In the genomic region with DNA sequence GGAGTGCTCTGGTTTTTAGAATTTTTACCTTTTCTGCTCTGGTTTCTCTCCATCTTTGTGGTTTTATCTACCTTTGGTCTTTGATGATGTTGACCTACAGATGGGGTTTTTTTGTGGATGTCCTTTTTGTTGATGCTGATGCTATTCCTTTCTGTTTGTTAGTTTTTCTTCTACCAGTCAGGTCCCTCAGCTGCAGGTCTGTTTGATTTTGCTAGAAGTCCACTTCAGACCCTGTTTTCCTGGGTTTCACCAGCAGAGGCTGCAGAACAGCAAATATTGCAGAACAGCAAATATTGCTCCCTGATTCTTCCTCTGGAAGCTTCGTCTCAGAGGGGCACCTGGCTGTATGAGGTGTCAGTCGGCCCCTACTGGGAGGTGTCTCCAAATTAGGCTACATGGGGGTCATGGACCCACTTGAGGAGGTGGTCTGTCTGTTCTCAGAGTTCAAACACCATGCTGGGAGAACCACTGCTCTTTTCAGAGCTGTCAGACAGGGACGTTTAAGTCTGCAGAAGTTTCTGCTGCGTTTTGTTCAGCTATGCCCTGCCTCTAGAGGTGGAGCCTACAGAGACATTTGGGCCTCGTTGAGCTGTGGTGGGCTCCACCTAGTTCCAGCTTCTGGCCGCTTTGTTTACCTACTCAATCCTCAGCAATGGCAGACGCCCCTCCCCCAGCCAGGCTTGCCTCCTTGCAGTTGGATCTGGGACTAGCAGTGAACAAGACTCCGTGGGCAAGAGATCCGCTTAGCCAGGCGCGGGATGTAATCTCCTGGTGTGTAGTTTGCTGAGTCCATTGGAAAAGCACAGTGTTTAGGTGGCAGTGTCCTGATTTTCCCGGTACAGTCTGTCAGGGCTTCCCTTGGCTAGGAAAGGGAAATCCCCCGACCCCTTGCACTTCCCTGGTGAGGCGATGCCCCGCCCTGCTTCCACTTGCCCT, we compare ENCODE assay signal across 1 cellular context.
TF ChIP-seq lines count a peak whose summit lies in the region.

No MANE protein-coding gene starts in this region.

TF ChIP-seq in HepG2, 621 proteins besides CTCF, POLR2A, EP300 and RAD21 (continued from another document):
- TF ChIP-seq, protein P1, sequence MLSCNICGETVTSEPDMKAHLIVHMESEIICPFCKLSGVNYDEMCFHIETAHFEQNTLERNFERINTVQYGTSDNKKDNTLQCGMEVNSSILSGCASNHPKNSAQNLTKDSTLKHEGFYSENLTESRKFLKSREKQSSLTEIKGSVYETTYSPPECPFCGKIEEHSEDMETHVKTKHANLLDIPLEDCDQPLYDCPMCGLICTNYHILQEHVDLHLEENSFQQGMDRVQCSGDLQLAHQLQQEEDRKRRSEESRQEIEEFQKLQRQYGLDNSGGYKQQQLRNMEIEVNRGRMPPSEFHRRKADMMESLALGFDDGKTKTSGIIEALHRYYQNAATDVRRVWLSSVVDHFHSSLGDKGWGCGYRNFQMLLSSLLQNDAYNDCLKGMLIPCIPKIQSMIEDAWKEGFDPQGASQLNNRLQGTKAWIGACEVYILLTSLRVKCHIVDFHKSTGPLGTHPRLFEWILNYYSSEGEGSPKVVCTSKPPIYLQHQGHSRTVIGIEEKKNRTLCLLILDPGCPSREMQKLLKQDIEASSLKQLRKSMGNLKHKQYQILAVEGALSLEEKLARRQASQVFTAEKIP (CRISPR knock-in tag; IDR thresholded peaks at IDR 0.05; ENCODE audit: borderline replicate concordance): 0 out of 2 replicates have a peak, but pooled peaks have one; percentile 87
- 0 out of 2 replicates have a peak, but pooled peaks have one; percentile 48 for TF ChIP-seq ZNF333 (CRISPR knock-in tag; IDR thresholded peaks at IDR 0.05; ENCODE audit: borderline replicate concordance)
- TF ChIP-seq MED1 (CRISPR knock-in tag; IDR thresholded peaks at IDR 0.05): peak; percentile 26; the same call in 1 of the 2 replicates
- TF ChIP-seq ZNF619 (CRISPR knock-in tag; IDR thresholded peaks at IDR 0.05): peak; percentile 58; the same call in 1 of the 2 replicates
- TF ChIP-seq, protein P2, sequence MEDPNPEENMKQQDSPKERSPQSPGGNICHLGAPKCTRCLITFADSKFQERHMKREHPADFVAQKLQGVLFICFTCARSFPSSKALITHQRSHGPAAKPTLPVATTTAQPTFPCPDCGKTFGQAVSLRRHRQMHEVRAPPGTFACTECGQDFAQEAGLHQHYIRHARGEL (CRISPR knock-in tag; IDR thresholded peaks at IDR 0.05): 0 out of 2 replicates have a peak, but pooled peaks have one; percentile 23
- peak; percentile 55; the same call in 1 of the 2 replicates for TF ChIP-seq FOXK1 (CRISPR knock-in tag; IDR thresholded peaks at IDR 0.05; ENCODE audit: borderline replicate concordance, low read depth)
- TF ChIP-seq ZNF792 (CRISPR knock-in tag; IDR thresholded peaks at IDR 0.05): 0 out of 2 replicates have a peak, but pooled peaks have one; percentile 39
- peak; percentile 56 for TF ChIP-seq MED8 (CRISPR knock-in tag; IDR thresholded peaks at IDR 0.05; ENCODE audit: insufficient replicate concordance)
- TF ChIP-seq, protein P3, sequence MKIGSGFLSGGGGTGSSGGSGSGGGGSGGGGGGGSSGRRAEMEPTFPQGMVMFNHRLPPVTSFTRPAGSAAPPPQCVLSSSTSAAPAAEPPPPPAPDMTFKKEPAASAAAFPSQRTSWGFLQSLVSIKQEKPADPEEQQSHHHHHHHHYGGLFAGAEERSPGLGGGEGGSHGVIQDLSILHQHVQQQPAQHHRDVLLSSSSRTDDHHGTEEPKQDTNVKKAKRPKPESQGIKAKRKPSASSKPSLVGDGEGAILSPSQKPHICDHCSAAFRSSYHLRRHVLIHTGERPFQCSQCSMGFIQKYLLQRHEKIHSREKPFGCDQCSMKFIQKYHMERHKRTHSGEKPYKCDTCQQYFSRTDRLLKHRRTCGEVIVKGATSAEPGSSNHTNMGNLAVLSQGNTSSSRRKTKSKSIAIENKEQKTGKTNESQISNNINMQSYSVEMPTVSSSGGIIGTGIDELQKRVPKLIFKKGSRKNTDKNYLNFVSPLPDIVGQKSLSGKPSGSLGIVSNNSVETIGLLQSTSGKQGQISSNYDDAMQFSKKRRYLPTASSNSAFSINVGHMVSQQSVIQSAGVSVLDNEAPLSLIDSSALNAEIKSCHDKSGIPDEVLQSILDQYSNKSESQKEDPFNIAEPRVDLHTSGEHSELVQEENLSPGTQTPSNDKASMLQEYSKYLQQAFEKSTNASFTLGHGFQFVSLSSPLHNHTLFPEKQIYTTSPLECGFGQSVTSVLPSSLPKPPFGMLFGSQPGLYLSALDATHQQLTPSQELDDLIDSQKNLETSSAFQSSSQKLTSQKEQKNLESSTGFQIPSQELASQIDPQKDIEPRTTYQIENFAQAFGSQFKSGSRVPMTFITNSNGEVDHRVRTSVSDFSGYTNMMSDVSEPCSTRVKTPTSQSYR (CRISPR knock-in tag; IDR thresholded peaks at IDR 0.05; ENCODE audit: borderline replicate concordance): peak; percentile 66; the same call in 1 of the 2 replicates
- TF ChIP-seq SP4 (CRISPR knock-in tag; IDR thresholded peaks at IDR 0.05): peak; percentile 16; the same call in 1 of the 2 replicates
- 0 out of 2 replicates have a peak, but pooled peaks have one; percentile 53 for TF ChIP-seq MEF2D (CRISPR knock-in tag; IDR thresholded peaks at IDR 0.05)
- TF ChIP-seq REPIN1 (CRISPR knock-in tag; IDR thresholded peaks at IDR 0.05; ENCODE audit: borderline replicate concordance, low read depth): peak; percentile 30; the same call in 1 of the 2 replicates
- 0 out of 2 replicates have a peak, but pooled peaks have one; percentile 32 for TF ChIP-seq ZNF430 (CRISPR knock-in tag; IDR thresholded peaks at IDR 0.05)
- TF ChIP-seq, protein P4, sequence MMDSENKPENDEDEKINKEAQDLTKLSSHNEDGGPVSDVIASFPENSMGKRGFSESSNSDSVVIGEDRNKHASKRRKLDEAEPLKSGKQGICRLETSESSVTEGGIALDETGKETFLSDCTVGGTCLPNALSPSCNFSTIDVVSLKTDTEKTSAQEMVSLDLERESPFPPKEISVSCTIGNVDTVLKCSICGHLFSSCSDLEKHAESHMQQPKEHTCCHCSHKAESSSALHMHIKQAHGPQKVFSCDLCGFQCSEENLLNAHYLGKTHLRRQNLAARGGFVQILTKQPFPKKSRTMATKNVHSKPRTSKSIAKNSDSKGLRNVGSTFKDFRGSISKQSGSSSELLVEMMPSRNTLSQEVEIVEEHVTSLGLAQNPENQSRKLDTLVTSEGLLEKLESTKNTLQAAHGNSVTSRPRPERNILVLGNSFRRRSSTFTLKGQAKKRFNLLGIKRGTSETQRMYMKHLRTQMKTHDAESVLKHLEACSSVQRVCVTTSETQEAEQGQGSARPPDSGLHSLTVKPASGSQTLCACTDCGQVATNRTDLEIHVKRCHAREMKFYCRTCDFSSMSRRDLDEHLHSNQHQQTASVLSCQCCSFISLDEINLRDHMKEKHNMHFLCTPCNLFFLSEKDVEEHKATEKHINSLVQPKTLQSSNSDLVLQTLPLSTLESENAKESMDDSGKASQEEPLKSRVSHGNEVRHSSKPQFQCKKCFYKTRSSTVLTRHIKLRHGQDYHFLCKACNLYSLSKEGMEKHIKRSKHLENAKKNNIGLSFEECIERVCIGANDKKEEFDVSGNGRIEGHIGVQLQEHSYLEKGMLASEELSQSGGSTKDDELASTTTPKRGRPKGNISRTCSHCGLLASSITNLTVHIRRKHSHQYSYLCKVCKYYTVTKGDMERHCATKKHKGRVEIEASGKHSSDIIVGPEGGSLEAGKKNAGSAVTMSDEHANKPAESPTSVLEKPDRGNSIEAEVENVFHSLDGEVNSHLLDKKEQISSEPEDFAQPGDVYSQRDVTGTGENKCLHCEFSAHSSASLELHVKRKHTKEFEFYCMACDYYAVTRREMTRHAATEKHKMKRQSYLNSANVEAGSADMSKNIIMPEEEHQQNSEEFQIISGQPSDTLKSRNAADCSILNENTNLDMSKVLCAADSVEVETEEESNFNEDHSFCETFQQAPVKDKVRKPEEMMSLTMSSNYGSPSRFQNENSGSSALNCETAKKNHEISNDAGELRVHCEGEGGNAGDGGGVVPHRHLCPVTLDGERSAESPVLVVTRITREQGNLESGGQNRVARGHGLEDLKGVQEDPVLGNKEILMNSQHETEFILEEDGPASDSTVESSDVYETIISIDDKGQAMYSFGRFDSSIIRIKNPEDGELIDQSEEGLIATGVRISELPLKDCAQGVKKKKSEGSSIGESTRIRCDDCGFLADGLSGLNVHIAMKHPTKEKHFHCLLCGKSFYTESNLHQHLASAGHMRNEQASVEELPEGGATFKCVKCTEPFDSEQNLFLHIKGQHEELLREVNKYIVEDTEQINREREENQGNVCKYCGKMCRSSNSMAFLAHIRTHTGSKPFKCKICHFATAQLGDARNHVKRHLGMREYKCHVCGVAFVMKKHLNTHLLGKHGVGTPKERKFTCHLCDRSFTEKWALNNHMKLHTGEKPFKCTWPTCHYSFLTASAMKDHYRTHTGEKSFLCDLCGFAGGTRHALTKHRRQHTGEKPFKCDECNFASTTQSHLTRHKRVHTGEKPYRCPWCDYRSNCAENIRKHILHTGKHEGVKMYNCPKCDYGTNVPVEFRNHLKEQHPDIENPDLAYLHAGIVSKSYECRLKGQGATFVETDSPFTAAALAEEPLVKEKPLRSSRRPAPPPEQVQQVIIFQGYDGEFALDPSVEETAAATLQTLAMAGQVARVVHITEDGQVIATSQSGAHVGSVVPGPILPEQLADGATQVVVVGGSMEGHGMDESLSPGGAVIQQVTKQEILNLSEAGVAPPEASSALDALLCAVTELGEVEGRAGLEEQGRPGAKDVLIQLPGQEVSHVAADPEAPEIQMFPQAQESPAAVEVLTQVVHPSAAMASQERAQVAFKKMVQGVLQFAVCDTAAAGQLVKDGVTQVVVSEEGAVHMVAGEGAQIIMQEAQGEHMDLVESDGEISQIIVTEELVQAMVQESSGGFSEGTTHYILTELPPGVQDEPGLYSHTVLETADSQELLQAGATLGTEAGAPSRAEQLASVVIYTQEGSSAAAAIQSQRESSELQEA (CRISPR knock-in tag; IDR thresholded peaks at IDR 0.05; ENCODE audit: not compliant biosample characterization): peak; percentile 7
- TF ChIP-seq MAFK (conservative IDR thresholded peaks at IDR 0.05 in 1 of 2, IDR thresholded peaks at IDR 0.05 in 1 of 2; ENCODE audit: low read length in 2 of 2): peak in 1 of 2 experiments; percentile 55; a peak in 1 of 4 replicates
- peak; percentile 37; the same call in 1 of the 2 replicates for TF ChIP-seq RARA (CRISPR knock-in tag; IDR thresholded peaks at IDR 0.05)
- TF ChIP-seq ZNF556 (CRISPR knock-in tag; IDR thresholded peaks at IDR 0.05; ENCODE audit: borderline replicate concordance): peak; percentile 41; the same call in 1 of the 2 replicates
- TF ChIP-seq, protein P5, sequence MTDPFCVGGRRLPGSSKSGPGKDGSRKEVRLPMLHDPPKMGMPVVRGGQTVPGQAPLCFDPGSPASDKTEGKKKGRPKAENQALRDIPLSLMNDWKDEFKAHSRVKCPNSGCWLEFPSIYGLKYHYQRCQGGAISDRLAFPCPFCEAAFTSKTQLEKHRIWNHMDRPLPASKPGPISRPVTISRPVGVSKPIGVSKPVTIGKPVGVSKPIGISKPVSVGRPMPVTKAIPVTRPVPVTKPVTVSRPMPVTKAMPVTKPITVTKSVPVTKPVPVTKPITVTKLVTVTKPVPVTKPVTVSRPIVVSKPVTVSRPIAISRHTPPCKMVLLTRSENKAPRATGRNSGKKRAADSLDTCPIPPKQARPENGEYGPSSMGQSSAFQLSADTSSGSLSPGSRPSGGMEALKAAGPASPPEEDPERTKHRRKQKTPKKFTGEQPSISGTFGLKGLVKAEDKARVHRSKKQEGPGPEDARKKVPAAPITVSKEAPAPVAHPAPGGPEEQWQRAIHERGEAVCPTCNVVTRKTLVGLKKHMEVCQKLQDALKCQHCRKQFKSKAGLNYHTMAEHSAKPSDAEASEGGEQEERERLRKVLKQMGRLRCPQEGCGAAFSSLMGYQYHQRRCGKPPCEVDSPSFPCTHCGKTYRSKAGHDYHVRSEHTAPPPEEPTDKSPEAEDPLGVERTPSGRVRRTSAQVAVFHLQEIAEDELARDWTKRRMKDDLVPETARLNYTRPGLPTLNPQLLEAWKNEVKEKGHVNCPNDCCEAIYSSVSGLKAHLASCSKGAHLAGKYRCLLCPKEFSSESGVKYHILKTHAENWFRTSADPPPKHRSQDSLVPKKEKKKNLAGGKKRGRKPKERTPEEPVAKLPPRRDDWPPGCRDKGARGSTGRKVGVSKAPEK (CRISPR knock-in tag; IDR thresholded peaks at IDR 0.05; ENCODE audit: borderline replicate concordance): peak; percentile 70; the same call in 1 of the 2 replicates
- TF ChIP-seq ZSCAN30 (CRISPR knock-in tag; IDR thresholded peaks at IDR 0.05): 0 out of 2 replicates have a peak, but pooled peaks have one; percentile 43
- TF ChIP-seq SKI (IDR thresholded peaks at IDR 0.05; ENCODE audit: partially characterized antibody): peak; percentile 11
- peak; percentile 41 for TF ChIP-seq SMC3 (IDR thresholded peaks at IDR 0.05; ENCODE audit: low read length)
- TF ChIP-seq CEBPG (CRISPR knock-in tag; IDR thresholded peaks at IDR 0.05): 0 out of 2 replicates have a peak, but pooled peaks have one; percentile 29
- peak; percentile 37 for TF ChIP-seq SALL1 (CRISPR knock-in tag; IDR thresholded peaks at IDR 0.05)
